Comparison of ENCODE assay signal across 8 cellular contexts in the genomic region with DNA sequence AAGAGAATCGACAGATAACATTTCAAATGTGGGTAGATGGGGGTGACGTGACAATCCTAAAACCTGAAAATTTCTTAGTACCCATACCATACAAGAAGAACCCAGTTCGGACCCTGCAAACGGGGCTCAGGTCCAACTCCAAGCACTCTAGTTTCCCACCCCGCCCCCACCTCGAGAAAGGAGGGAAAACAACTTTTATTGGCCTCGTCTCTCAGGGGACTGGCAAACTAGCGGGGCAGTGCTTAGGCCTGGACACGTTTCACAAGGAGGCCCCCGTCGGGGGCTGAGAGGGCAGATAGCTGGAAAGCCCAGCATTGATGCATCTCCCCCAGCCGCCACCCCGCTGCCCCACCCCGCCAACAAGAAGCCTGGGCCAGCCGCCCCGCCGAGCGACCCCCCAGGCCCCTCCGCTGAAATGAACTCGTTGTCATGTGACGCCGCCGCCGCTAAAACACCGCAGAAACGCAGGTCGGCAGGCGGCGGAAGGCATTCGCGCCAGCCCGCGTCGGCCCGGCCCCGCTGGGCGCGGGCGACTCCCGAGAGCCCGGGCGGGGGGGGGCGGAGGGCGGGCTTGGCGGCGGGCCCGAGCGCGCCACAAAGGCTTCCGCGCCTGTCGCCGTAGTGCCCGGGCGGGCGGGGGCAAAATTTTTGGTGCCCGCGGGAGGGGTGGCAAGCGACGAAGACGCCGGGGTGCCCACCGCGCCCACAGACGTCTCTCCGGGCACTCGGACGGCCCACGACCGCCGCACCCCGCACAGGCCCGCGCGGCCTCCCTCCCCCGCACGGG. TPM values are rescaled to one million over a fixed set of nuclear protein-coding genes. Genes with fewer than 3 reads are reported as not detected.
DNase-seq lines count a peak whose midpoint lies in the region; ATAC-seq lines count a peak whose summit lies in the region.

No MANE protein-coding gene starts in this region.

- peak overlapping the region; percentile 98 for H2BK120ac ChIP-seq in mesenchymal stem cell (ENCODE audit: low read depth, low read length)

- H3K27ac ChIP-seq in effector memory CD4-positive, alpha-beta T cell (ENCODE audit: insufficient read depth, low read length, poor library complexity, severe bottlenecking) = peak overlapping the region; percentile 93
- peak overlapping the region; percentile 94 for H3K27ac ChIP-seq in mesenchymal stem cell (ENCODE audit: low read length, poor library complexity, severe bottlenecking)

- peaks cover 2% of the 10 kb centered on the region for H3K79me1 ChIP-seq in mesenchymal stem cell (replicated peaks; ENCODE audit: low read length, poor library complexity, severe bottlenecking)

- H4K91ac ChIP-seq in mesenchymal stem cell (ENCODE audit: low read length) = peak overlapping the region; percentile 99

- H3K9ac ChIP-seq in mesenchymal stem cell (ENCODE audit: low read length) = peak overlapping the region; percentile 100

- peak overlapping the region; percentile 60 for H3K4me3 ChIP-seq in effector memory CD4-positive, alpha-beta T cell (ENCODE audit: insufficient read depth, low read depth, low read length, poor library complexity, severe bottlenecking)
- peak overlapping the region; percentile 85 to 91 for H3K4me3 ChIP-seq in mesenchymal stem cell (ENCODE audit: insufficient read depth in 1 of 2, low read depth in 1 of 2, low read length in 2 of 2)

- no peak overlapping the region for H2BK12ac ChIP-seq in mesenchymal stem cell (ENCODE audit: low read length in 2 of 2)

- peak overlapping the region; percentile 65 for H3K4me2 ChIP-seq in mesenchymal stem cell (ENCODE audit: low read length, poor library complexity, severe bottlenecking)

- no peaks in the 10 kb centered on the region for H3K36me3 ChIP-seq in effector memory CD4-positive, alpha-beta T cell (ENCODE audit: control insufficient read depth, insufficient read depth, low read length)
- H3K36me3 ChIP-seq in mesenchymal stem cell (ENCODE audit: control insufficient read depth in 1 of 2, insufficient read depth in 2 of 2, low read depth in 1 of 2, low read length in 2 of 2) = no peaks in the 10 kb centered on the region

- peak overlapping the region; percentile 98 to 99 for H3K18ac ChIP-seq in mesenchymal stem cell (ENCODE audit: low read depth in 1 of 2, low read length in 2 of 2)

- peak overlapping the region in 1 of 2 experiments; percentile 99 for H3K23ac ChIP-seq in mesenchymal stem cell (ENCODE audit: low read length in 2 of 2)

- peak overlapping the region; percentile 13 to 97 for H3K4ac ChIP-seq in mesenchymal stem cell (ENCODE audit: low read depth in 1 of 2, low read length in 2 of 2)

- peak overlapping the region; percentile 98 for H2BK5ac ChIP-seq in mesenchymal stem cell (ENCODE audit: low read depth, low read length, poor library complexity, severe bottlenecking)

- WGBS in mesenchymal stem cell = 0% methylated on average over 40 of the region's 77 CpGs

- no peaks in the 10 kb centered on the region for H3K9me3 ChIP-seq in effector memory CD4-positive, alpha-beta T cell (ENCODE audit: control insufficient read depth, low read length)
- no peaks in the 10 kb centered on the region for H3K9me3 ChIP-seq in mesenchymal stem cell (ENCODE audit: control insufficient read depth, low read length)

- H3K4me1 ChIP-seq in effector memory CD4-positive, alpha-beta T cell (ENCODE audit: control insufficient read depth, insufficient read depth, low read length, poor library complexity, severe bottlenecking) = peaks cover 7% of the 10 kb centered on the region
- peaks cover 7% of the 10 kb centered on the region for H3K4me1 ChIP-seq in mesenchymal stem cell (ENCODE audit: control insufficient read depth, insufficient read depth, low read depth, low read length)

- H2BK15ac ChIP-seq in mesenchymal stem cell (ENCODE audit: low read depth, poor library complexity, severe bottlenecking) = peak overlapping the region; percentile 99

- no peaks in the 10 kb centered on the region for H3K27me3 ChIP-seq in effector memory CD4-positive, alpha-beta T cell (replicated peaks; ENCODE audit: control insufficient read depth, insufficient read depth, low read length, poor library complexity, severe bottlenecking)
- H3K27me3 ChIP-seq in mesenchymal stem cell (ENCODE audit: control insufficient read depth in 1 of 2, insufficient read depth in 1 of 2, low read length in 2 of 2) = no peaks in the 10 kb centered on the region

- H3K14ac ChIP-seq in mesenchymal stem cell (ENCODE audit: low read length in 2 of 2) = peak overlapping the region; percentile 36 to 93

- H2AFZ ChIP-seq in mesenchymal stem cell (ENCODE audit: low read depth, low read length) = no peak overlapping the region

- H2AK5ac ChIP-seq in mesenchymal stem cell (ENCODE audit: low read length, severe bottlenecking) = no peak overlapping the region

- H4K8ac ChIP-seq in mesenchymal stem cell (ENCODE audit: low read length) = peak overlapping the region; percentile 96

- DNase-seq in NCI-H2081 (lab: John Stamatoyannopoulos, UW) = peak; percentile 94 to 95
- no peak for DNase-seq in NCI-H2081 treated with DMSO at 0.1 percent for 48 hours (lab: John Stamatoyannopoulos, UW)
- DNase-seq in NOMO-1 (lab: John Stamatoyannopoulos, UW; ENCODE audit: unreplicated experiment in 2 of 2) = peak; percentile 75 to 91
- peak; percentile 25 to 44 (median 41) for DNase-seq in activated CD8-positive, alpha-beta memory T cell treated with anti-CD3 and anti-CD28 coated beads for 48 hours (ENCODE audit: low read depth in 2 of 3, low spot score in 2 of 3)
- peak; percentile 54 to 61 (median 59) for DNase-seq in effector memory CD4-positive, alpha-beta T cell
- DNase-seq in mesenchymal stem cell = peak; percentile 90
- peak; percentile 59 for DNase-seq in stimulated activated CD8-positive, alpha-beta memory T cell treated with anti-CD3 and anti-CD28 coated beads, Interleukin-12 subunit alpha, Interleukin-12 subunit beta, amount 100 ng/mL, for 4 hours (ENCODE audit: low read depth)

- ATAC-seq in HG03460 (IDR thresholded peaks at IDR 0.05; ENCODE audit: unreplicated experiment) = peak; percentile 13

RNA-seq across cellular contexts. Expression of gene STAG1, which starts 0.7 kb away (rescaled TPM):
- polyA plus RNA-seq in mesenchymal stem cell (2013, experiment 1 of 2) = 11.0 TPM
- 11.2 TPM for polyA plus RNA-seq in mesenchymal stem cell (2013, experiment 2 of 2)
